11 cellular contexts compared by ENCODE assay signal in the genomic region with DNA sequence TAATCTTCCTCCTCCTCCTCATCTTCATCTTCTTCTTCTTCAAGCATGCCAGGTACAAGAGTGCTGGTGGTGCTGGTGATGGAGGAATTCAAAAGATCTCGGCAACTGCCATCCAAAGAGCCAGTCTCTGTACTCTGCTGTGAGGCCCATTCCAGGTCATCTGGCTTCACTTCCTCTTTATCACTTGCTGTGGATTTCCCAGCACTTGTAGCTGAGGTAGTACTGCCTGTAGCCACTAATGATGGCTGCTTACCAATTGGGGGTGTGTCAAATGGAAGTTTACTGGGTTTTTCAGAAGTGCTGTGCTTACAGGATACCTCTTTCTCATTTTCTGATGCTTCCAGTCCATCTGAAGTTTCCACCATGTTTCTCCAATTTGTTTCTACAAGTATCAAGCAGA. TPM values are rescaled to one million over a fixed set of nuclear protein-coding genes. Genes with fewer than 3 reads are reported as not detected.
A peak's percentile ranks its signal among the peaks of the same experiment; 100 is the strongest.
DNase-seq lines count a peak whose midpoint lies in the region; ATAC-seq and TF ChIP-seq lines count a peak whose summit lies in the region.
"Had no signal": no experiment of that assay in that cellular context is flagged by ENCODE, and none has a peak within 500 bp of the region (broad histone marks: within the 10 kb centered on the region; RNA-seq: fewer than 3 reads in every experiment).

No MANE protein-coding gene starts in this region.

- 90 to 94% (median 94%) methylated on average over 1 of the region's 1 CpG for WGBS in psoas muscle, 3 donors

- DNase-seq in NAMALWA (ENCODE audit: low spot score) (peak; percentile 30), naive B cell (peak; percentile 15), ureter (ENCODE audit: low spot score) (no peak), psoas muscle (no peak), DMS79 treated with DMSO at 0.1 percent for 48 hours (lab: John Stamatoyannopoulos, UW) (no peak), dedifferentiated amniotic fluid mesenchymal stem cell (ENCODE audit: extremely low spot score) (no peak)
- DNase-seq: activated T-cell treated with anti-CD3 and anti-CD28 coated beads, Interleukin-2, amount 50 U/mL, for 1 hour; NCI-H187 had no signal

- ATAC-seq in GM19023 (IDR thresholded peaks at IDR 0.05; ENCODE audit: unreplicated experiment) (peak; percentile 63), HG02870 (IDR thresholded peaks at IDR 0.05; ENCODE audit: unreplicated experiment) (peak; percentile 95), naive B cell (ENCODE audit: low read depth in 2 of 2) (peak; percentile 97 to 99), psoas muscle (no peak)

- no peak overlapping the region for H3K4me3 Mint-ChIP-seq in naive B cell
- H3K4me3 Mint-ChIP-seq: neural progenitor cell had no signal

- peaks cover 3 to 80% of the 10 kb centered on the region in 2 donors for H3K36me3 ChIP-seq in psoas muscle (ENCODE audit: insufficient read depth in 1 of 2, low read depth in 1 of 2)

- TF ChIP-seq CTCF in psoas muscle (IDR thresholded peaks at IDR 0.05): no peak

- H3K9me3 ChIP-seq in psoas muscle: no peaks in the 10 kb centered on the region

- intact Hi-C loops in psoas muscle (cut with DNase I): loop anchor here in 1 of 2 donors (5.0 kb wide), 1 partner anchor 140 kb away; no protein-coding TSS in a partner anchor

- no peaks in the 10 kb centered on the region for H3K27me3 ChIP-seq in psoas muscle (ENCODE audit: insufficient read depth in 3 of 3, low read length in 2 of 3)
- H3K27me3 ChIP-seq: neural progenitor cell had no signal

- H3K4me1 ChIP-seq in psoas muscle: no peaks in the 10 kb centered on the region
- H3K4me1 ChIP-seq: neural progenitor cell had no signal

- peaks cover 34 to 38% of the 10 kb centered on the region in 2 donors for H3K36me3 Mint-ChIP-seq in naive B cell

- H3K27me3 Mint-ChIP-seq in naive B cell: no peaks in the 10 kb centered on the region

- H3K4me1 Mint-ChIP-seq in naive B cell: peaks cover 0 to 7% (median 6%) of the 10 kb centered on the region in 3 donors
- H3K4me1 Mint-ChIP-seq: neural progenitor cell had no signal

- no peak overlapping the region for H3K27ac ChIP-seq in psoas muscle
- H3K27ac ChIP-seq: neural progenitor cell had no signal

- no peak overlapping the region for H3K4me3 ChIP-seq in psoas muscle
- H3K4me3 ChIP-seq: neural progenitor cell had no signal

- peak overlapping the region in 4 of 6 donors; percentile 9 to 77 (median 47) for H3K27ac Mint-ChIP-seq in naive B cell
- H3K27ac Mint-ChIP-seq: neural progenitor cell had no signal

- no peaks in the 10 kb centered on the region for H3K9me3 Mint-ChIP-seq in naive B cell
- H3K9me3 Mint-ChIP-seq: neural progenitor cell had no signal

RNA-seq across cellular contexts. Expression of gene SHC4, which starts 28.8 kb away (rescaled TPM):
- polyA plus RNA-seq in naive B cell (ENCODE audit: low read depth in 6 of 6): not detected
- total RNA-seq in ureter: 0.55 TPM
- 1 to 10 TPM in 1 of 4 donors, under 1 TPM in 2, not detected in 1; 0.14 to 1.0 (median 0.49) TPM for total RNA-seq in psoas muscle
- polyA plus RNA-seq in psoas muscle: under 1 TPM; 0.10 to 0.36 (median 0.14) TPM

RNA-seq across cellular contexts. Expression of gene SECISBP2L, which starts 53.7 kb away (rescaled TPM):
- polyA plus RNA-seq in naive B cell (ENCODE audit: low read depth in 6 of 6): 10 to 100 TPM; 25.0 to 66.7 (median 53.9) TPM
- 72.3 TPM for total RNA-seq in ureter
- 10 to 100 TPM; 22.0 to 31.9 (median 29.4) TPM for total RNA-seq in psoas muscle
- polyA plus RNA-seq in psoas muscle: 10 to 100 TPM in 1 of 3 donors, 1 to 10 TPM in 2; 4.5 to 15.3 (median 4.8) TPM

Comparison
In these comparisons a context has a peak if more than half of its experiments do, and no peak if none do; other contexts are left out.
1. ATAC-seq: peak in GM19023 (single experiment), HG02870 (single experiment) and naive B cell (2 of 2); none in psoas muscle (0 of 4).
2. DNase-seq: peak in NAMALWA (single experiment) and naive B cell (single experiment); none in ureter (single experiment), psoas muscle (0 of 2), DMS79 treated with DMSO at 0.1 percent for 48 hours (single experiment) and dedifferentiated amniotic fluid mesenchymal stem cell (single experiment).